8 cellular contexts compared by ENCODE assay signal in genomic region chr16:29900888-29901606, GRCh38. TPM values are rescaled to one million over a fixed set of nuclear protein-coding genes. Genes with fewer than 3 reads are reported as not detected.
A peak's percentile ranks its signal among the peaks of the same experiment; 100 is the strongest.
DNase-seq lines count a peak whose midpoint lies in the region; ATAC-seq and TF ChIP-seq lines count a peak whose summit lies in the region.

No MANE protein-coding gene starts in this region.

- H3K79me2 ChIP-seq in neural cell (replicated peaks; ENCODE audit: insufficient read depth, low read length), result peaks cover 22% of the 10 kb centered on the region

- peak overlapping the region; percentile 82 to 92 for H3K4me3 Mint-ChIP-seq in CD14-positive monocyte

- no peak for ATAC-seq in GM18867 (IDR thresholded peaks at IDR 0.05; ENCODE audit: unreplicated experiment)
- ATAC-seq in esophagus mucosa, result no peak
- no peak for ATAC-seq in GM19351 (IDR thresholded peaks at IDR 0.05; ENCODE audit: unreplicated experiment)

- no peaks in the 10 kb centered on the region for H3K27me3 ChIP-seq in neural cell (ENCODE audit: insufficient read depth, low read depth, low read length)

- H3K27me3 Mint-ChIP-seq in CD14-positive monocyte (ENCODE audit: low read depth in 3 of 3), result peaks cover 22 to 50% (median 34%) of the 10 kb centered on the region in 3 donors

- no peak for TF ChIP-seq POLR2A in NB4 (IDR thresholded peaks at IDR 0.05; ENCODE audit: extremely low read depth, insufficient read length)

- H2AFZ ChIP-seq in neural cell (ENCODE audit: low read depth, low read length), result peak overlapping the region; percentile 80

- TF ChIP-seq CTCF in CD14-positive monocyte (IDR thresholded peaks at IDR 0.05) (no peak), NB4 (IDR thresholded peaks at IDR 0.05; ENCODE audit: low read depth, low read length) (no peak), coronary artery (IDR thresholded peaks at IDR 0.05) (no peak), neural cell (IDR thresholded peaks at IDR 0.05; ENCODE audit: poor library complexity, severe bottlenecking) (no peak)

- no peaks in the 10 kb centered on the region for H3K9me2 ChIP-seq in neural cell (ENCODE audit: insufficient read depth, low read length)

- H3K27ac ChIP-seq in coronary artery (no peak overlapping the region), neural cell (ENCODE audit: low read length) (peak overlapping the region; percentile 98)

- H3K4me2 ChIP-seq in neural cell (ENCODE audit: low read length), result peak overlapping the region; percentile 91

- peaks cover 0 to 7% (median 2%) of the 10 kb centered on the region in 7 donors for H3K9me3 Mint-ChIP-seq in CD14-positive monocyte

- no peaks in the 10 kb centered on the region for H3K36me3 ChIP-seq in neural cell (ENCODE audit: insufficient read depth, low read length)

- H3K4me3 ChIP-seq in NB4 (ENCODE audit: low read depth, low read length) (peak overlapping the region; percentile 40), coronary artery (peak overlapping the region; percentile 82), neural cell (ENCODE audit: low read length) (peak overlapping the region; percentile 75)

- peaks cover 12% of the 10 kb centered on the region for H3K4me1 Mint-ChIP-seq in CD14-positive monocyte

- H4K20me1 ChIP-seq in neural cell (ENCODE audit: insufficient read depth), result no peaks in the 10 kb centered on the region

- no peaks in the 10 kb centered on the region for H3K9me3 ChIP-seq in neural cell (ENCODE audit: low read length)

- no peaks in the 10 kb centered on the region for H3F3A ChIP-seq in neural cell (ENCODE audit: insufficient read depth, low read length, poor library complexity, severe bottlenecking)

- peak overlapping the region; percentile 98 for H3K9ac ChIP-seq in neural cell (ENCODE audit: low read length)

- intact Hi-C loops in CD14-positive monocyte (cut with micrococcal nuclease), result no loop called here

- peak overlapping the region in 2 of 7 donors; percentile 1 to 53 for H3K27ac Mint-ChIP-seq in CD14-positive monocyte

- no peak for TF ChIP-seq RAD21 in neural cell (conservative IDR thresholded peaks at IDR 0.05)

- TF ChIP-seq EP300 in neural cell (conservative IDR thresholded peaks at IDR 0.05; ENCODE audit: poor library complexity, severe bottlenecking), result no peak

- DNase-seq in CD14-positive monocyte (ENCODE audit: low spot score), result no peak
- no peak for DNase-seq in NB4 (ENCODE audit: low read depth)
- no peak for DNase-seq in coronary artery (ENCODE audit: low spot score)
- DNase-seq in inferior parietal cortex (ENCODE audit: extremely low spot score), result no peak

- no peaks in the 10 kb centered on the region for H3K36me3 Mint-ChIP-seq in CD14-positive monocyte

TF ChIP-seq in neural cell, 6 proteins besides CTCF, POLR2A, EP300 and RAD21:
- TF ChIP-seq POLR2AphosphoS5 (IDR thresholded peaks at IDR 0.05) (no peak), SMC3 (conservative IDR thresholded peaks at IDR 0.05; ENCODE audit: poor library complexity) (no peak), EZH2 (IDR thresholded peaks at IDR 0.05; ENCODE audit: borderline replicate concordance, insufficient read depth, low read length, poor library complexity, severe bottlenecking) (no peak), MXI1 (conservative IDR thresholded peaks at IDR 0.05; ENCODE audit: poor library complexity, severe bottlenecking) (no peak), TAF1 (IDR thresholded peaks at IDR 0.05; ENCODE audit: low read depth) (no peak)
- TF ChIP-seq, protein P1, sequence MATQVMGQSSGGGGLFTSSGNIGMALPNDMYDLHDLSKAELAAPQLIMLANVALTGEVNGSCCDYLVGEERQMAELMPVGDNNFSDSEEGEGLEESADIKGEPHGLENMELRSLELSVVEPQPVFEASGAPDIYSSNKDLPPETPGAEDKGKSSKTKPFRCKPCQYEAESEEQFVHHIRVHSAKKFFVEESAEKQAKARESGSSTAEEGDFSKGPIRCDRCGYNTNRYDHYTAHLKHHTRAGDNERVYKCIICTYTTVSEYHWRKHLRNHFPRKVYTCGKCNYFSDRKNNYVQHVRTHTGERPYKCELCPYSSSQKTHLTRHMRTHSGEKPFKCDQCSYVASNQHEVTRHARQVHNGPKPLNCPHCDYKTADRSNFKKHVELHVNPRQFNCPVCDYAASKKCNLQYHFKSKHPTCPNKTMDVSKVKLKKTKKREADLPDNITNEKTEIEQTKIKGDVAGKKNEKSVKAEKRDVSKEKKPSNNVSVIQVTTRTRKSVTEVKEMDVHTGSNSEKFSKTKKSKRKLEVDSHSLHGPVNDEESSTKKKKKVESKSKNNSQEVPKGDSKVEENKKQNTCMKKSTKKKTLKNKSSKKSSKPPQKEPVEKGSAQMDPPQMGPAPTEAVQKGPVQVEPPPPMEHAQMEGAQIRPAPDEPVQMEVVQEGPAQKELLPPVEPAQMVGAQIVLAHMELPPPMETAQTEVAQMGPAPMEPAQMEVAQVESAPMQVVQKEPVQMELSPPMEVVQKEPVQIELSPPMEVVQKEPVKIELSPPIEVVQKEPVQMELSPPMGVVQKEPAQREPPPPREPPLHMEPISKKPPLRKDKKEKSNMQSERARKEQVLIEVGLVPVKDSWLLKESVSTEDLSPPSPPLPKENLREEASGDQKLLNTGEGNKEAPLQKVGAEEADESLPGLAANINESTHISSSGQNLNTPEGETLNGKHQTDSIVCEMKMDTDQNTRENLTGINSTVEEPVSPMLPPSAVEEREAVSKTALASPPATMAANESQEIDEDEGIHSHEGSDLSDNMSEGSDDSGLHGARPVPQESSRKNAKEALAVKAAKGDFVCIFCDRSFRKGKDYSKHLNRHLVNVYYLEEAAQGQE (IDR thresholded peaks at IDR 0.05; ENCODE audit: borderline replicate concordance), result no peak

RNA-seq across cellular contexts. Expression of gene ASPHD1, which starts 0.8 kb away (rescaled TPM):
- polyA plus RNA-seq in CD14-positive monocyte, result not detected
- polyA plus RNA-seq in neural cell, result 38.9 and 48.2 TPM in 2 replicates
- 23.2 and 30.2 TPM in 2 replicates for polyA minus RNA-seq in neural cell
- total RNA-seq in esophagus mucosa, result 1.00 TPM

RNA-seq across cellular contexts. Expression of gene SEZ6L2, which starts 1.7 kb away (rescaled TPM):
- polyA plus RNA-seq in CD14-positive monocyte (not detected), neural cell (48.8 and 52.7 TPM in 2 replicates)
- 68.6 and 76.7 TPM in 2 replicates for polyA minus RNA-seq in neural cell
- 2.9 TPM for total RNA-seq in esophagus mucosa

RNA-seq across cellular contexts. Expression of gene KCTD13, which starts 25.0 kb away (rescaled TPM):
- polyA plus RNA-seq in CD14-positive monocyte (1 to 10 TPM; 4.0 to 4.7 TPM), neural cell (55.0 and 70.7 TPM in 2 replicates)
- 27.5 and 34.4 TPM in 2 replicates for polyA minus RNA-seq in neural cell
- total RNA-seq in esophagus mucosa, result 11.1 TPM

RNA-seq across cellular contexts. Expression of gene CDIPT, which starts 38.0 kb away (rescaled TPM):
- 10 to 100 TPM; 93.5 to 98.8 TPM for polyA plus RNA-seq in CD14-positive monocyte
- 92.6 and 95.6 TPM in 2 replicates for polyA plus RNA-seq in neural cell
- polyA minus RNA-seq in neural cell, result 63.4 and 72.3 TPM in 2 replicates
- 36.9 TPM for total RNA-seq in esophagus mucosa

Comparison
In these comparisons a context has a peak if more than half of its experiments do, and no peak if none do; other contexts are left out.
1. RNA of gene ASPHD1, which starts 0.8 kb away (polyA plus RNA-seq): 38.9 to 48.2 TPM in neural cell; not detected in CD14-positive monocyte; every median in the first group is over 10 times any median in the second.
2. RNA of gene SEZ6L2, which starts 1.7 kb away (polyA plus RNA-seq): 48.8 to 52.7 TPM in neural cell; not detected in CD14-positive monocyte; every median in the first group is over 10 times any median in the second.
3. Peak in every context shown above with its lines, with median percentiles within 50 percentile points of each other: H3K4me3 ChIP-seq.